ENCODE assay signal across 21 cellular contexts in the genomic region with DNA sequence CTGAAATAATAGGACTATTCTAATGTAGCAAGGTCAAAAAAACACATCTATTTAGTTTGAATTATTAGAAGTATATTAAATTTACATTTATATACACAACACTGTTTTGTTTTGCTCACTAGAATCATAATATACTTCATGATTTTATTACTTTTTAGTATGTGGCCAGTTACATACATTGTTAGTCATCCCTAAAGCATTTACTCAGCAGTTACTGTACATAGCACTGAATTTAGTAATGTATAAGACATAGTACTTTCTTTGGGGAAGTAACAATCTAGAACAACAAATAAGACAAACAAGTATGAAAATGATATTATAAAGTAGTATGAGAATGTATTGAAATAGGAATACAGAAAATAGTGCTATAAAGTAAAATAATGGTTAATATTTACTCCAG.
"Had no signal": no experiment of that assay in that cellular context is flagged by ENCODE, and none has a peak within 500 bp of the region (broad histone marks: within the 10 kb centered on the region; RNA-seq: fewer than 3 reads in every experiment).

No MANE protein-coding gene starts in this region.

- H2AFZ ChIP-seq: neural progenitor cell had no signal

- H3K9me3 ChIP-seq: adrenal gland, esophagus squamous epithelium, left lung, ovary, sigmoid colon, stomach, testis, upper lobe of left lung had no signal

- H3K36me3 ChIP-seq: adrenal gland, neural progenitor cell, ovary had no signal

- H3K4me3 ChIP-seq: adrenal gland, esophagus squamous epithelium, left lung, neural progenitor cell, ovary, sigmoid colon, stomach, testis, upper lobe of left lung had no signal

- DNase-seq: activated CD4-positive, alpha-beta T cell treated with anti-CD3 and anti-CD28 coated beads for 1 hour; activated CD4-positive, alpha-beta T cell treated with anti-CD3 and anti-CD28 coated beads, Interleukin-2, amount 50 U/mL, for 48 hours; activated CD8-positive, alpha-beta memory T cell treated with anti-CD3 and anti-CD28 coated beads, Interleukin-2, amount 10 ng/mL, durations not matched to agents 7 days and 5 days; activated naive CD4-positive, alpha-beta T cell treated with anti-CD3 and anti-CD28 coated beads, Interleukin-2, amount 10 ng/mL, durations not matched to agents 7 days and 5 days; activated T-cell treated with anti-CD3 and anti-CD28 coated beads, Interleukin-2, amount 50 U/mL, for 24 hours; adrenal gland; caudate nucleus; cortex of kidney; effector CD4-positive, alpha-beta T cell; esophagus squamous epithelium; kidney; left lung; naive B cell; ovary; sigmoid colon; stimulated activated CD4-positive, alpha-beta T cell treated with anti-CD3 and anti-CD28 coated beads, Interleukin-2, amount 100 ng/mL, for 24 hours; stomach; testis; upper lobe of left lung had no signal

- H3K27ac ChIP-seq: adrenal gland, esophagus squamous epithelium, left lung, neural progenitor cell, ovary, sigmoid colon, stomach, testis, upper lobe of left lung, VCaP had no signal

- ATAC-seq: activated CD8-positive, alpha-beta memory T cell treated with anti-CD3 and anti-CD28 coated beads, Interleukin-2, amount 10 ng/mL, durations not matched to agents 7 days and 5 days; left lung had no signal

- H3K27me3 ChIP-seq: adrenal gland, esophagus squamous epithelium, left lung, neural progenitor cell, ovary, sigmoid colon, stomach, testis, upper lobe of left lung had no signal

- H3K4me1 ChIP-seq: adrenal gland, esophagus squamous epithelium, left lung, neural progenitor cell, sigmoid colon, stomach, testis, upper lobe of left lung had no signal

- H3K9ac ChIP-seq: neural progenitor cell had no signal

- H3K4me2 ChIP-seq: neural progenitor cell had no signal
